ENCODE assay signal across 17 cellular contexts in the genomic region with DNA sequence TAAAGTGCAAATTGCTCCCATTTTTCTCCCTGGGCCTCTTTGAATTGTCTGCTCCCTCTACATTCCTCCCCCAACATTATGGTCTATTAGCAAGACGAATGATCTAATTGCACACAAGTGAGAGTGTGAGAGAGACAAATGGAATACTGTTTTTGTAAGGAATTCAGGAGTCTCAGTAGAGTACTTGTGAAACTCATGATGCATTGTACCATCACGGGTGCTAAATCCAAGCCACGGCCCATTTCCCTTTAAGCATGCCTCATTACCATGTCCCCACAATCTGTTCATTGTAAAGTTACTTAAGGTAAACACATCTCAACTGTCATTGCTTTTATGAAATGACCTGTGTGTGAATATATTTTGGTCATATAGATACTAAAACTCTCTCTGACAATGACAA.
"Had no signal": no experiment of that assay in that cellular context is flagged by ENCODE, and none has a peak within 500 bp of the region (broad histone marks: within the 10 kb centered on the region; RNA-seq: fewer than 3 reads in every experiment).

No MANE protein-coding gene starts in this region.

- H3K9me3 Mint-ChIP-seq: activated CD8-positive, alpha-beta T cell treated with anti-CD3 and anti-CD28 coated beads for 36 hours; activated T-cell treated with anti-CD3 and anti-CD28 coated beads, Interleukin-2, amount 50 U/mL, for 72 hours; natural killer cell; WTC11 had no signal

- H3K4me3 Mint-ChIP-seq: activated CD8-positive, alpha-beta T cell treated with anti-CD3 and anti-CD28 coated beads for 36 hours; activated naive CD8-positive, alpha-beta T cell; activated T-cell treated with anti-CD3 and anti-CD28 coated beads, Interleukin-2, amount 50 U/mL, for 72 hours; natural killer cell; WTC11 had no signal

- H3K4me1 Mint-ChIP-seq: natural killer cell, WTC11 had no signal

- H3K27ac Mint-ChIP-seq: activated CD8-positive, alpha-beta T cell treated with anti-CD3 and anti-CD28 coated beads for 36 hours; activated naive CD8-positive, alpha-beta T cell; activated T-cell treated with anti-CD3 and anti-CD28 coated beads, Interleukin-2, amount 50 U/mL, for 72 hours; natural killer cell; WTC11 had no signal

- DNase-seq: activated CD4-positive, alpha-beta T cell treated with anti-CD3 and anti-CD28 coated beads for 4 hours; activated CD8-positive, alpha-beta memory T cell treated with anti-CD3 and anti-CD28 coated beads, Interleukin-2, amount 50 U/mL, for 4 hours; activated CD8-positive, alpha-beta T cell treated with anti-CD3 and anti-CD28 coated beads for 36 hours; activated gamma-delta T cell; activated T-cell treated with anti-CD3 and anti-CD28 coated beads, Interleukin-2, amount 50 U/mL, for 72 hours; amniotic stem cell; body of pancreas; central memory CD4-positive, alpha-beta T cell; foreskin fibroblast; kidney glomerular epithelial cell; mesendoderm; natural killer cell; stimulated activated CD4-positive, alpha-beta T cell treated with anti-CD3 and anti-CD28 coated beads, Interleukin-1b, Interleukin-23, amount 100 ng/mL, for 48 hours; stomach; testis had no signal

- ATAC-seq: activated CD8-positive, alpha-beta T cell treated with anti-CD3 and anti-CD28 coated beads for 36 hours; activated T-cell treated with anti-CD3 and anti-CD28 coated beads, Interleukin-2, amount 50 U/mL, for 72 hours; body of pancreas; natural killer cell; WTC11 had no signal

- H3K36me3 Mint-ChIP-seq: natural killer cell, WTC11 had no signal

- H3K27me3 Mint-ChIP-seq: activated CD8-positive, alpha-beta T cell treated with anti-CD3 and anti-CD28 coated beads for 36 hours; activated naive CD8-positive, alpha-beta T cell had no signal
